In genomic region chr1:156021087-156021416, GRCh38 we compare ENCODE assay signal across 8 cellular contexts. TPM values are rescaled to one million over a fixed set of nuclear protein-coding genes. Genes with fewer than 3 reads are reported as not detected.
A peak's percentile ranks its signal among the peaks of the same experiment; 100 is the strongest.
DNase-seq lines count a peak whose midpoint lies in the region; ATAC-seq, FAIRE-seq and TF ChIP-seq lines count a peak whose summit lies in the region.

No MANE protein-coding gene starts in this region.

- H3K27ac Mint-ChIP-seq in activated T-cell treated with anti-CD3 and anti-CD28 coated beads, Interleukin-2, amount 50 U/mL, for 72 hours: peak overlapping the region; percentile 71
- no peak overlapping the region for H3K27ac Mint-ChIP-seq in astrocyte (ENCODE audit: unreplicated experiment)

- peaks cover 7% of the 10 kb centered on the region for H3K27me3 Mint-ChIP-seq in activated T-cell treated with anti-CD3 and anti-CD28 coated beads, Interleukin-2, amount 50 U/mL, for 72 hours (ENCODE audit: low read depth)
- H3K27me3 Mint-ChIP-seq in astrocyte (ENCODE audit: low read depth, unreplicated experiment): peaks cover 19% of the 10 kb centered on the region

- peaks cover 45% of the 10 kb centered on the region for H3K79me2 ChIP-seq in astrocyte (ENCODE audit: insufficient read depth, low read length)

- H3K4me1 ChIP-seq in astrocyte (ENCODE audit: insufficient read depth, low read length): peaks cover 5% of the 10 kb centered on the region
- H3K4me1 ChIP-seq in lower lobe of right lung: peaks cover 19% of the 10 kb centered on the region
- H3K4me1 ChIP-seq in tibial nerve: peaks cover 0 to 29% (median 11%) of the 10 kb centered on the region in 4 donors

- peaks cover 24% of the 10 kb centered on the region for H4K20me1 ChIP-seq in astrocyte (ENCODE audit: insufficient read depth, low read length)

- peak overlapping the region; percentile 93 for H3K4me2 ChIP-seq in astrocyte (ENCODE audit: low read length)

- H2AFZ ChIP-seq in astrocyte (ENCODE audit: low read depth, low read length): peak overlapping the region; percentile 73

- DNase-seq in activated T-cell treated with anti-CD3 and anti-CD28 coated beads, Interleukin-2, amount 50 U/mL, for 72 hours: no peak
- no peak for DNase-seq in activated T-cell treated with anti-CD3 and anti-CD28 coated beads, Interleukin-2, amount 50 U/mL, for 48 hours
- DNase-seq in astrocyte (ENCODE audit: low read depth): no peak
- DNase-seq in lower lobe of right lung: no peak
- DNase-seq in tibial nerve (ENCODE audit: low spot score in 2 of 2): no peak
- no peak for DNase-seq in pons (ENCODE audit: low spot score)
- no peak for DNase-seq in NOMO-1 treated with DMSO at 0.1 percent for 48 hours (lab: John Stamatoyannopoulos, UW; ENCODE audit: unreplicated experiment)

- peak overlapping the region; percentile 91 for H3K9ac ChIP-seq in astrocyte (ENCODE audit: low read length)

- H3K4me3 Mint-ChIP-seq in activated T-cell treated with anti-CD3 and anti-CD28 coated beads, Interleukin-2, amount 50 U/mL, for 72 hours: peak overlapping the region; percentile 93 to 94
- H3K4me3 Mint-ChIP-seq in astrocyte (ENCODE audit: unreplicated experiment): peak overlapping the region; percentile 97

- TF ChIP-seq EP300 in tibial nerve (IDR thresholded peaks at IDR 0.05): no peak

- H3K9me3 ChIP-seq in astrocyte (ENCODE audit: insufficient read depth, low read depth, low read length): no peaks in the 10 kb centered on the region
- H3K9me3 ChIP-seq in lower lobe of right lung: no peaks in the 10 kb centered on the region
- H3K9me3 ChIP-seq in tibial nerve: no peaks in the 10 kb centered on the region

- no peak for FAIRE-seq in astrocyte (lab: Jason Lieb, UNC)

- TF ChIP-seq CTCF in astrocyte (IDR thresholded peaks at IDR 0.05; ENCODE audit: insufficient read depth, low read depth, low read length) (no peak), lower lobe of right lung (IDR thresholded peaks at IDR 0.05) (no peak), tibial nerve (IDR thresholded peaks at IDR 0.05) (no peak)

- H3K4me1 Mint-ChIP-seq in activated T-cell treated with anti-CD3 and anti-CD28 coated beads, Interleukin-2, amount 50 U/mL, for 72 hours (ENCODE audit: low read depth): peaks cover 29% of the 10 kb centered on the region
- peaks cover 3% of the 10 kb centered on the region for H3K4me1 Mint-ChIP-seq in astrocyte (ENCODE audit: low read depth, unreplicated experiment)

- H3K36me3 ChIP-seq in astrocyte (ENCODE audit: insufficient read depth, low read length): peaks cover 12% of the 10 kb centered on the region
- H3K36me3 ChIP-seq in lower lobe of right lung: peaks cover 34% of the 10 kb centered on the region
- H3K36me3 ChIP-seq in tibial nerve: peaks cover 0 to 35% (median 0%) of the 10 kb centered on the region in 3 donors

- no peaks in the 10 kb centered on the region for H3K9me3 Mint-ChIP-seq in activated T-cell treated with anti-CD3 and anti-CD28 coated beads, Interleukin-2, amount 50 U/mL, for 72 hours
- H3K9me3 Mint-ChIP-seq in astrocyte (ENCODE audit: unreplicated experiment): peaks cover 3% of the 10 kb centered on the region

- no peak overlapping the region for H3K27ac ChIP-seq in astrocyte (ENCODE audit: low read depth, low read length)
- peak overlapping the region; percentile 91 for H3K27ac ChIP-seq in lower lobe of right lung
- H3K27ac ChIP-seq in tibial nerve: peak overlapping the region in 3 of 4 donors; percentile 90 to 98 (median 96)

- intact Hi-C loops in lower lobe of right lung (cut with DNase I): no loop called here

- no peak for ATAC-seq in activated T-cell treated with anti-CD3 and anti-CD28 coated beads, Interleukin-2, amount 50 U/mL, for 72 hours (replicated peaks in 1 of 2)
- ATAC-seq in lower lobe of right lung (no peak), GM18870 (IDR thresholded peaks at IDR 0.05; ENCODE audit: unreplicated experiment) (no peak)

- H3K27me3 ChIP-seq in astrocyte (ENCODE audit: insufficient read depth, low read length) (no peaks in the 10 kb centered on the region), lower lobe of right lung (ENCODE audit: low read depth) (no peaks in the 10 kb centered on the region), tibial nerve (no peaks in the 10 kb centered on the region)

- WGBS in tibial nerve, 2 donors: 2 to 4% methylated on average over 5 of the region's 5 CpGs

- peak overlapping the region; percentile 94 for H3K4me3 ChIP-seq in astrocyte (ENCODE audit: insufficient read depth, low read depth, low read length)
- peak overlapping the region; percentile 74 for H3K4me3 ChIP-seq in lower lobe of right lung
- H3K4me3 ChIP-seq in tibial nerve: peak overlapping the region; percentile 72 to 95 (median 86)

- peaks cover 14 to 19% of the 10 kb centered on the region in 2 donors for H3K36me3 Mint-ChIP-seq in activated T-cell treated with anti-CD3 and anti-CD28 coated beads, Interleukin-2, amount 50 U/mL, for 72 hours (ENCODE audit: insufficient read depth in 2 of 2)
- peaks cover 12% of the 10 kb centered on the region for H3K36me3 Mint-ChIP-seq in astrocyte (ENCODE audit: low read depth, unreplicated experiment)

- no peak for TF ChIP-seq POLR2A in tibial nerve (IDR thresholded peaks at IDR 0.05)

RNA-seq across cellular contexts. Expression of gene SSR2, which starts 0.3 kb away (rescaled TPM):
- 100 to 1,000 TPM; 193 to 234 TPM for total RNA-seq in activated T-cell treated with anti-CD3 and anti-CD28 coated beads, Interleukin-2, amount 50 U/mL, for 72 hours
- 236 and 244 TPM in 2 replicates for total RNA-seq in astrocyte
- 207 TPM for total RNA-seq in lower lobe of right lung
- 100 to 1,000 TPM; 172 to 236 (median 212) TPM for total RNA-seq in tibial nerve

RNA-seq across cellular contexts. Expression of gene UBQLN4, which starts 32.5 kb away (rescaled TPM):
- total RNA-seq in activated T-cell treated with anti-CD3 and anti-CD28 coated beads, Interleukin-2, amount 50 U/mL, for 72 hours: 10 to 100 TPM; 31.4 to 42.6 TPM
- total RNA-seq in astrocyte (33.5 and 40.0 TPM in 2 replicates), lower lobe of right lung (32.5 TPM), tibial nerve (10 to 100 TPM; 19.5 to 32.1 (median 22.8) TPM)

RNA-seq across cellular contexts. Expression of gene LAMTOR2, which starts 33.5 kb away (rescaled TPM):
- total RNA-seq in activated T-cell treated with anti-CD3 and anti-CD28 coated beads, Interleukin-2, amount 50 U/mL, for 72 hours: 10 to 100 TPM; 58.7 to 61.8 TPM
- total RNA-seq in astrocyte (60.1 and 62.6 TPM in 2 replicates), lower lobe of right lung (66.5 TPM), tibial nerve (10 to 100 TPM; 32.6 to 51.8 (median 47.8) TPM)

RNA-seq across cellular contexts. Expression of gene RAB25, which starts 39.9 kb away (rescaled TPM):
- under 1 TPM; 0.53 to 0.95 TPM for total RNA-seq in activated T-cell treated with anti-CD3 and anti-CD28 coated beads, Interleukin-2, amount 50 U/mL, for 72 hours
- total RNA-seq in astrocyte: 0.99 and 3.1 TPM in 2 replicates
- 58.0 TPM for total RNA-seq in lower lobe of right lung
- total RNA-seq in tibial nerve: not detected

RNA-seq across cellular contexts. Expression of gene ARHGEF2, which starts 42.7 kb away (rescaled TPM):
- 100 to 1,000 TPM; 152 to 163 TPM for total RNA-seq in activated T-cell treated with anti-CD3 and anti-CD28 coated beads, Interleukin-2, amount 50 U/mL, for 72 hours
- total RNA-seq in astrocyte: 98.3 and 99.3 TPM in 2 replicates
- total RNA-seq in lower lobe of right lung: 252 TPM
- total RNA-seq in tibial nerve: 100 to 1,000 TPM; 105 to 195 (median 153) TPM
